Comparison of ENCODE assay signal across 20 cellular contexts in genomic region chr10:64369885-64370773, GRCh38.
DNase-seq lines count a peak whose midpoint lies in the region; ATAC-seq, FAIRE-seq and TF ChIP-seq lines count a peak whose summit lies in the region.
"Had no signal": no experiment of that assay in that cellular context is flagged by ENCODE, and none has a peak within 500 bp of the region (broad histone marks: within the 10 kb centered on the region; RNA-seq: fewer than 3 reads in every experiment).

No MANE protein-coding gene starts in this region.

- H3K9me3 Mint-ChIP-seq in WTC11: peaks cover 4% of the 10 kb centered on the region; the same call in 1 of the 2 replicates

- peaks cover 2 to 30% (median 7%) of the 10 kb centered on the region in 4 donors for H3K4me1 ChIP-seq in liver (ENCODE audit: control insufficient read depth in 4 of 4, insufficient read depth in 4 of 4, low read length in 3 of 4)

- peaks cover 13% of the 10 kb centered on the region for H3K4me1 Mint-ChIP-seq in WTC11

- CTCF ChIA-PET in WTC11 (lab: Charles Lee): no interaction called here

- H3K27ac ChIP-seq in liver (ENCODE audit: low read depth in 1 of 2, low read length in 2 of 2): peak overlapping the region; percentile 43 to 59
- H3K27ac ChIP-seq: BLaER1 treated with 17β-estradiol and CSF1 and Interleukin-3, amounts not matched to agents 10 nM and 100 nM; SK-N-MC had no signal

- TF ChIP-seq RAD21 in liver (IDR thresholded peaks at IDR 0.05): peak; percentile 13 to 14

- H3K27me3 Mint-ChIP-seq in WTC11 (ENCODE audit: low read depth): no peaks in the 10 kb centered on the region

- no peaks in the 10 kb centered on the region for H3K36me3 ChIP-seq in liver (ENCODE audit: control insufficient read depth in 4 of 4, insufficient read depth in 3 of 4, low read depth in 1 of 4, low read length in 3 of 4)
- H3K36me3 ChIP-seq: BLaER1 treated with 17β-estradiol and CSF1 and Interleukin-3, amounts not matched to agents 10 nM and 100 nM had no signal

- peak overlapping the region in 1 of 3 donors; percentile 44 for H3K4me3 ChIP-seq in liver (ENCODE audit: low read depth in 1 of 3, low read length in 3 of 3)
- H3K4me3 ChIP-seq: BLaER1 treated with 17β-estradiol and CSF1 and Interleukin-3, amounts not matched to agents 10 nM and 100 nM; SK-N-MC had no signal

- WGBS in liver: 28% methylated on average over 1 of the region's 1 CpG

- H3K9ac ChIP-seq in liver (ENCODE audit: low read depth in 1 of 2, low read length in 2 of 2): peak overlapping the region in 1 of 2 donors; percentile 21
- H3K9ac ChIP-seq: BLaER1 treated with 17β-estradiol and CSF1 and Interleukin-3, amounts not matched to agents 10 nM and 100 nM had no signal

- POLR2A ChIA-PET in WTC11 (lab: Charles Lee): no interaction called here

- H3K9me3 ChIP-seq in liver (ENCODE audit: control insufficient read depth in 4 of 4, low read length in 3 of 4): no peaks in the 10 kb centered on the region
- H3K9me3 ChIP-seq: BLaER1 treated with 17β-estradiol and CSF1 and Interleukin-3, amounts not matched to agents 10 nM and 100 nM had no signal

- no peak overlapping the region for H3K4me3 Mint-ChIP-seq in WTC11
- H3K4me3 Mint-ChIP-seq: CD8-positive, alpha-beta T cell had no signal

- no peak overlapping the region for H3K27ac Mint-ChIP-seq in WTC11
- H3K27ac Mint-ChIP-seq: CD8-positive, alpha-beta T cell had no signal

- FAIRE-seq in islet of Langerhans (lab: Jason Lieb, UNC): peak; percentile 69
- FAIRE-seq: D721Med, GM12892 had no signal

- peak; percentile 88 for DNase-seq in NCI-H82 (lab: John Stamatoyannopoulos, UW)
- DNase-seq in WTC11 (ENCODE audit: low spot score): no peak
- DNase-seq in NCI-H187 (lab: John Stamatoyannopoulos, UW): no peak
- DNase-seq: CD8-positive, alpha-beta T cell; DMS79; Kasumi-1; MM.1S; NCI-H1092 treated with DMSO at 0.1 percent for 48 hours; NCI-H2081 treated with DMSO at 0.1 percent for 48 hours; NCI-H510A; NCI-H774; SHP77 had no signal

- ATAC-seq in HG03378 (IDR thresholded peaks at IDR 0.05; ENCODE audit: unreplicated experiment) (no peak), GM21619 (IDR thresholded peaks at IDR 0.05; ENCODE audit: unreplicated experiment) (no peak), WTC11 (no peak)
- ATAC-seq: CD8-positive, alpha-beta T cell had no signal

- no peak for TF ChIP-seq CTCF in liver (IDR thresholded peaks at IDR 0.05; ENCODE audit: low read depth, low read length, missing input control)
- TF ChIP-seq CTCF in WTC11 (IDR thresholded peaks at IDR 0.05): no peak

- no peaks in the 10 kb centered on the region for H3K36me3 Mint-ChIP-seq in WTC11
- H3K36me3 Mint-ChIP-seq: CD8-positive, alpha-beta T cell had no signal

- H3K27me3 ChIP-seq in liver (ENCODE audit: control insufficient read depth in 4 of 4, insufficient read depth in 4 of 4, low read length in 3 of 4): no peaks in the 10 kb centered on the region
- H3K27me3 ChIP-seq: BLaER1 treated with 17β-estradiol and CSF1 and Interleukin-3, amounts not matched to agents 10 nM and 100 nM had no signal

TF ChIP-seq in liver, 16 proteins besides CTCF, POLR2A, EP300 and RAD21 (continues in another document):
- TF ChIP-seq MAX (IDR thresholded peaks at IDR 0.05): peak; percentile 24
- TF ChIP-seq TAF1 (conservative IDR thresholded peaks at IDR 0.05): no peak
- TF ChIP-seq FOXA2 (IDR thresholded peaks at IDR 0.05): peak; percentile 31
- TF ChIP-seq GABPA (IDR thresholded peaks at IDR 0.05 in 1 of 2, conservative IDR thresholded peaks at IDR 0.05 in 1 of 2): no peak
- peak; percentile 31 for TF ChIP-seq ATF3 (IDR thresholded peaks at IDR 0.05)
- TF ChIP-seq HNF4G (IDR thresholded peaks at IDR 0.05): peak; percentile 63
- TF ChIP-seq HNF4A (conservative IDR thresholded peaks at IDR 0.05): peak; percentile 89 to 90
- no peak for TF ChIP-seq ZBTB33 (IDR thresholded peaks at IDR 0.05)
- TF ChIP-seq SP1 (IDR thresholded peaks at IDR 0.05): peak; percentile 71
- TF ChIP-seq NR2F2 (IDR thresholded peaks at IDR 0.05): peak; percentile 27

TF ChIP-seq in WTC11, 78 proteins besides CTCF, POLR2A, EP300 and RAD21:
- TF ChIP-seq ZMAT4 (CRISPR knock-in tag; IDR thresholded peaks at IDR 0.05) (no peak), TP53 (CRISPR knock-in tag; IDR thresholded peaks at IDR 0.05) (no peak), NFATC4 (CRISPR knock-in tag; IDR thresholded peaks at IDR 0.05) (no peak), NFE2L1 (CRISPR knock-in tag; IDR thresholded peaks at IDR 0.05) (no peak), ZNF263 (CRISPR knock-in tag; IDR thresholded peaks at IDR 0.05; ENCODE audit: low read depth) (no peak), JUN (CRISPR knock-in tag; IDR thresholded peaks at IDR 0.05) (no peak), HMGXB4 (CRISPR knock-in tag; IDR thresholded peaks at IDR 0.05) (no peak), IRF2 (CRISPR knock-in tag; IDR thresholded peaks at IDR 0.05; ENCODE audit: borderline replicate concordance, low read depth) (no peak), TEAD4 (CRISPR knock-in tag; IDR thresholded peaks at IDR 0.05) (no peak), E2F1 (CRISPR knock-in tag; IDR thresholded peaks at IDR 0.05) (no peak), CREB1 (CRISPR knock-in tag; IDR thresholded peaks at IDR 0.05) (no peak), USF1 (CRISPR knock-in tag; IDR thresholded peaks at IDR 0.05) (no peak), ERG (CRISPR knock-in tag; IDR thresholded peaks at IDR 0.05) (no peak), E2F5 (CRISPR knock-in tag; IDR thresholded peaks at IDR 0.05) (no peak), SMAD4 (CRISPR knock-in tag; IDR thresholded peaks at IDR 0.05) (no peak), SOX15 (CRISPR knock-in tag; IDR thresholded peaks at IDR 0.05) (no peak), ATF3 (CRISPR knock-in tag; conservative IDR thresholded peaks at IDR 0.05) (no peak)
TF ChIP-seq in WTC11: peak in this region for 0.
